In the genomic region with DNA sequence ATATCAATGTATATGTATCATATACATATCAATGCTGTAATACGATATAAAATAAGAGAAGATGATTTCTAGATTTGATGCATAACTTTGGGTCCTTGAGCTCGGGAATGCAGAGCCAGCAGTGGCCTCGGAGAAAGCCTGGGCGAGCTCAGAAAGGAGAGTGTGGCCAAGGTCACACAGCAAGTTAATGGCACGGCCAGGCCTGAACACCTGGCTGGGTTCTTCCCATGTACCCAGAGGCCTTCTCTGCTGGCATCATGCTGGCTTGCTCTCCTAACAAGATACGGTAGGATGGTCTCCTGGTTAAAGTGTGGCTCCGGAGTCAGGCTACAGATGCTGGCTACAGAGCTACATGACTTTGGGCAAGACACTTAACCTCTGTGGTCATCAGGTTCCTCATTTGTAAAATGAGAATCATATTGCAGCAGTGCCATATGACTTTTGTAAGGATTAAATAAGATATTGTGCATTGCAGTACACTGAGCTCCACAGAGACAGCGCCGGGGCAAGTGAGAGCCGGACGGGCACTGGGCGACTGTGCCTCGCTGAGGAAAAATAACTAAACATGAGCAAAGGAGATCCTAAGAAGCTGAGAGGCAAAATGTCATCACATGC, we compare ENCODE assay signal across 1 cellular context.
TF ChIP-seq lines count a peak whose summit lies in the region.

No MANE protein-coding gene starts in this region.

TF ChIP-seq in GM12891, 5 proteins besides CTCF, POLR2A, EP300 and RAD21:
- TF ChIP-seq POU2F2 (IDR thresholded peaks at IDR 0.05; ENCODE audit: low read depth, low read length), result no peak
- no peak for TF ChIP-seq SPI1 (IDR thresholded peaks at IDR 0.05; ENCODE audit: low read depth, low read length)
- no peak for TF ChIP-seq PAX5 (IDR thresholded peaks at IDR 0.05; ENCODE audit: insufficient read depth, low read length, severe bottlenecking)
- TF ChIP-seq POLR2AphosphoS5 (IDR thresholded peaks at IDR 0.05; ENCODE audit: low read depth, low read length), result no peak
- no peak for TF ChIP-seq TAF1 (IDR thresholded peaks at IDR 0.05; ENCODE audit: low read depth, low read length)
TF ChIP-seq in GM12891: peak in this region for 0.
